20 cellular contexts compared by ENCODE assay signal in the genomic region with DNA sequence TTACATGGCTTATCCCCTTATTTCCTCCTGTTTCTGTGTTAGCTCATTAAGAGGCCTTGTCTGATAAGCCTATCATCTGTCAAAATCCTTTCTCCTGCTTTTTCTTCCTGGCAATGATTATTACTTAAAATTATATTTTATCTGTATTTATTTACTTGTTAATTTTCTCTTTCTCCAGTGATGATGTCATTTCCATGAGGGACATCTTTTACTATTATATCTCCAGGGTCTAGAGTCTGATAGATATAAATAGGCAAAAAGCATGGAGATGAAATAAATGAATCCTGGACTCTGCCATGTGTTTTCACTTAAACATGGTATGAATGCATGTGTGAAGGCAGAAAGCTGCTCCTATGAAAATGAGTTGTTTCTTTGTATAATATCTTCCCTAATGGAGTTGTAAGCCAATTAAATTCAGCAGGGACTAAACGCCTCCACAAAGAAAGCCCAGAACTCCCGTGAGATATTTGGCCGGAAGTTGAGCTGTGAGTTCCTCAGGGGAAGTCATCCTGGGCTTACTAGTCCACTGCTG.
"Had no signal": no experiment of that assay in that cellular context is flagged by ENCODE, and none has a peak within 500 bp of the region (broad histone marks: within the 10 kb centered on the region; RNA-seq: fewer than 3 reads in every experiment).

No MANE protein-coding gene starts in this region.

- H3K27ac Mint-ChIP-seq: naive B cell; nephron; stimulated activated naive B cell treated with anti-CD40 and anti-IgM and Interleukin-4, amounts not matched to agents 10 μg/mL and 1 μg/mL and 100 μg/mL, for 72 hours; stimulated activated naive CD8-positive, alpha-beta T cell treated with anti-CD3 and anti-CD28 coated beads, Interleukin-15, amount 100 ng/mL, for 72 hours had no signal

- H3K4me1 ChIP-seq: gastrocnemius medialis, heart right ventricle, psoas muscle, sigmoid colon, transverse colon had no signal

- H3K4me1 Mint-ChIP-seq: naive B cell; nephron; stimulated activated naive B cell treated with anti-CD40 and anti-IgM and Interleukin-4, amounts not matched to agents 10 μg/mL and 1 μg/mL and 100 μg/mL, for 72 hours; stimulated activated naive CD8-positive, alpha-beta T cell treated with anti-CD3 and anti-CD28 coated beads, Interleukin-15, amount 100 ng/mL, for 72 hours had no signal

- H3K4me3 Mint-ChIP-seq: naive B cell; nephron; stimulated activated naive B cell treated with anti-CD40 and anti-IgM and Interleukin-4, amounts not matched to agents 10 μg/mL and 1 μg/mL and 100 μg/mL, for 72 hours; stimulated activated naive CD8-positive, alpha-beta T cell treated with anti-CD3 and anti-CD28 coated beads, Interleukin-15, amount 100 ng/mL, for 72 hours had no signal

- DNase-seq: cortex of kidney; erythroblast; gastrocnemius medialis; heart right ventricle; hypothalamus; kidney glomerular epithelial cell; mesendoderm; naive B cell; occipital lobe; psoas muscle; retina; sigmoid colon; stimulated activated CD4-positive, alpha-beta T cell treated with anti-CD3 and anti-CD28 coated beads, Interleukin-2, amount 100 ng/mL, for 24 hours; stimulated activated CD4-positive, alpha-beta T cell treated with anti-CD3 and anti-CD28 coated beads, Interleukin-4, amount 100 ng/mL, for 4 hours; stimulated activated naive B cell treated with anti-CD40 and anti-IgM and Interleukin-4, amounts not matched to agents 10 μg/mL and 1 μg/mL and 100 μg/mL, for 72 hours; stimulated activated naive CD8-positive, alpha-beta T cell treated with anti-CD3 and anti-CD28 coated beads, Interleukin-15, amount 100 ng/mL, for 72 hours; transverse colon had no signal

- H3K4me3 ChIP-seq: gastrocnemius medialis, heart right ventricle, psoas muscle, sigmoid colon, skin epidermis, thoracic aorta, transverse colon had no signal

- H3K27ac ChIP-seq: gastrocnemius medialis, heart right ventricle, psoas muscle, sigmoid colon, skin epidermis, thoracic aorta, transverse colon had no signal

- H3K27me3 ChIP-seq: gastrocnemius medialis, heart right ventricle, sigmoid colon, transverse colon had no signal

- H3K36me3 Mint-ChIP-seq: naive B cell; stimulated activated naive B cell treated with anti-CD40 and anti-IgM and Interleukin-4, amounts not matched to agents 10 μg/mL and 1 μg/mL and 100 μg/mL, for 72 hours had no signal

- H3K9me3 ChIP-seq: gastrocnemius medialis, psoas muscle, sigmoid colon, thoracic aorta, transverse colon had no signal

- H3K36me3 ChIP-seq: gastrocnemius medialis, heart right ventricle, sigmoid colon, thoracic aorta, transverse colon had no signal

- ATAC-seq: gastrocnemius medialis; heart right ventricle; psoas muscle; stimulated activated naive B cell treated with anti-CD40 and anti-IgM and Interleukin-4, amounts not matched to agents 10 μg/mL and 1 μg/mL and 100 μg/mL, for 72 hours; stimulated activated naive CD8-positive, alpha-beta T cell treated with anti-CD3 and anti-CD28 coated beads, Interleukin-15, amount 100 ng/mL, for 72 hours had no signal

- H3K27me3 Mint-ChIP-seq: naive B cell; stimulated activated naive B cell treated with anti-CD40 and anti-IgM and Interleukin-4, amounts not matched to agents 10 μg/mL and 1 μg/mL and 100 μg/mL, for 72 hours; stimulated activated naive CD8-positive, alpha-beta T cell treated with anti-CD3 and anti-CD28 coated beads, Interleukin-15, amount 100 ng/mL, for 72 hours had no signal
